26 cellular contexts compared by ENCODE assay signal in the genomic region with DNA sequence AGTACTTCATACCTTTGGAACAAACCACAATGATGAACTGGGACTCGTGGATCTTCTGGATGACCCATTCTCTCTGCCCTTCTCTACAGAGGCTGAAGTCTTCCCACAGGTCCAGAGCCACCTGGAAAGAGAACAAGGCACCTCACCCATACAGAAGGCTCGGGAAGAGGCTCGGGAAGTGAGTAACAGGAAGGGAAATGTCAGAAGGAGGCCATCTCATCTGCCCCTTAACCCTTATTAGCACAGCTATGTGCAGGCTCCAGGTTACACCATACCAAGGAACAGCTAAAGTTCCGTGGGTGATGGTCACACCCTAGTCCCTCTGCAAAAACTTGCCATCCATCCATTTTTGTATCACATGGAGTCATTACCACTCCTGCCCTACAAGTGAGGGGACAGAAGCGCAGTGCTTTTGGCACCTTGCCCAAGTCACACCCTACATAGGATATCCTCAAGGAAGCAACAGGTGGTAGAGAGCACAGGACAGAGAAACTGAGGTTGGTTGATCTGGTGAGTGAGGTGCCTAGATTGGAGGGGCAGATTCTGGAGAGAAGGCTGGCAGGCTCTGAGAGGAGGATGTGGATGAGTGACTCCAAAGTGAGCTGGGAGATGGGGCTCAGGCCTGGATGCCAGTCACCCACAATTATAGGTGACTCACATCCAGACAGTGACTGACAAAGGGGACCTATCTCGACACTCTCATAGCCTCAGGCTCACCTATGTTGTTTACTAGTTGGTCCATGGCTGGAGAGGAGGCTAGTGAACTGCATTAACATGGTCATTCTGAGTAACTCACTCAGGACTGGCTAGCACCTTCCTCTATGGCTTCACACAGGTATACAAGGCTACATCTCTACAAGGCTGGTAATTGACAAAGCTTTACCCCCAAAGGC. TPM values are rescaled to one million over a fixed set of nuclear protein-coding genes. Genes with fewer than 3 reads are reported as not detected.
"Had no signal": no experiment of that assay in that cellular context is flagged by ENCODE, and none has a peak within 500 bp of the region (broad histone marks: within the 10 kb centered on the region; RNA-seq: fewer than 3 reads in every experiment).

No MANE protein-coding gene starts in this region.

- DNase-seq: activated B cell treated with CpG ODN at 0.5 μM for 24 hours; activated CD4-positive, alpha-beta memory T cell treated with anti-CD3 and anti-CD28 coated beads for 36 hours; activated CD4-positive, alpha-beta T cell treated with anti-CD3 and anti-CD28 coated beads for 4 hours; activated effector memory CD4-positive, alpha-beta T cell treated with anti-CD3 and anti-CD28 coated beads, Interleukin-2, amount 50 U/mL, for 16 hours; activated naive CD4-positive, alpha-beta T cell treated with anti-CD3 and anti-CD28 coated beads, Interleukin-2, amount 10 ng/mL, durations not matched to agents 7 days and 5 days; activated T-cell treated with anti-CD3 and anti-CD28 coated beads, Interleukin-2, amount 50 U/mL, for 72 hours; anterior cingulate cortex; body of pancreas; caudate nucleus; effector CD8-positive, alpha-beta T cell; hippocampal formation; mesendoderm; naive B cell; occipital lobe; right lobe of liver; stimulated activated CD4-positive, alpha-beta T cell treated with anti-CD3 and anti-CD28 coated beads, Interleukin-2, amount 100 ng/mL, for 24 hours; stimulated activated CD8-positive, alpha-beta memory T cell treated with anti-CD3 and anti-CD28 coated beads, Interleukin-4, amount 100 ng/mL, for 48 hours; stimulated activated naive CD4-positive, alpha-beta T cell; T-helper 9 cell had no signal

- H3K4me1 ChIP-seq: body of pancreas, right lobe of liver, upper lobe of left lung had no signal

- H3K27ac ChIP-seq: body of pancreas, right lobe of liver, skin epidermis, upper lobe of left lung had no signal

- H3K9me3 Mint-ChIP-seq: activated B cell treated with CpG ODN at 0.5 μM for 24 hours; activated CD4-positive, alpha-beta memory T cell treated with anti-CD3 and anti-CD28 coated beads for 36 hours; activated naive CD4-positive, alpha-beta T cell treated with anti-CD3 and anti-CD28 coated beads, Interleukin-2, amount 10 ng/mL, durations not matched to agents 7 days and 5 days; activated T-cell treated with anti-CD3 and anti-CD28 coated beads, Interleukin-2, amount 50 U/mL, for 72 hours; dendritic cell treated with granulocyte-macrophage colony-stimulating factor and Interleukin-4, amounts not matched to agents 40 ng/mL and 50 ng/mL, for 4 days; naive B cell; neural crest cell had no signal

- H3K27me3 Mint-ChIP-seq: activated CD4-positive, alpha-beta memory T cell treated with anti-CD3 and anti-CD28 coated beads for 36 hours had no signal

- H3K9me3 ChIP-seq: body of pancreas, right lobe of liver, upper lobe of left lung had no signal

- ATAC-seq: activated T-cell treated with anti-CD3 and anti-CD28 coated beads, Interleukin-2, amount 50 U/mL, for 72 hours; body of pancreas; right lobe of liver had no signal

- H3K27ac Mint-ChIP-seq: activated B cell treated with CpG ODN at 0.5 μM for 24 hours; activated CD4-positive, alpha-beta memory T cell treated with anti-CD3 and anti-CD28 coated beads for 36 hours; activated naive CD4-positive, alpha-beta T cell treated with anti-CD3 and anti-CD28 coated beads, Interleukin-2, amount 10 ng/mL, durations not matched to agents 7 days and 5 days; activated T-cell treated with anti-CD3 and anti-CD28 coated beads, Interleukin-2, amount 50 U/mL, for 72 hours; dendritic cell treated with granulocyte-macrophage colony-stimulating factor and Interleukin-4, amounts not matched to agents 40 ng/mL and 50 ng/mL, for 4 days had no signal

- H3K4me3 ChIP-seq: body of pancreas, right lobe of liver, skin epidermis, upper lobe of left lung had no signal

- H3K36me3 ChIP-seq: right lobe of liver, upper lobe of left lung had no signal

- H3K27me3 ChIP-seq: body of pancreas, right lobe of liver, upper lobe of left lung had no signal

- H3K4me1 Mint-ChIP-seq: activated naive CD4-positive, alpha-beta T cell treated with anti-CD3 and anti-CD28 coated beads, Interleukin-2, amount 10 ng/mL, durations not matched to agents 7 days and 5 days had no signal

- H3K36me3 Mint-ChIP-seq: activated CD4-positive, alpha-beta memory T cell treated with anti-CD3 and anti-CD28 coated beads for 36 hours; activated naive CD4-positive, alpha-beta T cell treated with anti-CD3 and anti-CD28 coated beads, Interleukin-2, amount 10 ng/mL, durations not matched to agents 7 days and 5 days; naive B cell had no signal

- H3K4me3 Mint-ChIP-seq: activated B cell treated with CpG ODN at 0.5 μM for 24 hours; activated CD4-positive, alpha-beta memory T cell treated with anti-CD3 and anti-CD28 coated beads for 36 hours; activated naive CD4-positive, alpha-beta T cell treated with anti-CD3 and anti-CD28 coated beads, Interleukin-2, amount 10 ng/mL, durations not matched to agents 7 days and 5 days; activated T-cell treated with anti-CD3 and anti-CD28 coated beads, Interleukin-2, amount 50 U/mL, for 72 hours; dendritic cell treated with granulocyte-macrophage colony-stimulating factor and Interleukin-4, amounts not matched to agents 40 ng/mL and 50 ng/mL, for 4 days; naive B cell; neural crest cell had no signal

RNA-seq across cellular contexts. Expression of a gene that starts 38.2 kb away (rescaled TPM):
- total RNA-seq: activated B cell treated with CpG ODN at 0.5 μM for 24 hours; activated CD4-positive, alpha-beta memory T cell treated with anti-CD3 and anti-CD28 coated beads for 36 hours; activated T-cell treated with anti-CD3 and anti-CD28 coated beads, Interleukin-2, amount 50 U/mL, for 72 hours; body of pancreas; frontal cortex; lower leg skin; neural crest cell; occipital lobe; T-helper 1 cell treated with Interleukin-12 subunit alpha and Interleukin-12 subunit beta and Interleukin-4 antibody, amounts not matched to agents 30 ng/mL and 1 ng/mL, for 36 hours had no signal
